8 cellular contexts compared by ENCODE assay signal in genomic region chr9:98998441-98999151, GRCh38. TPM values are rescaled to one million over a fixed set of nuclear protein-coding genes. Genes with fewer than 3 reads are reported as not detected.
DNase-seq lines count a peak whose midpoint lies in the region; ATAC-seq and TF ChIP-seq lines count a peak whose summit lies in the region.

No MANE protein-coding gene starts in this region.

- peaks cover 6 to 38% of the 10 kb centered on the region in 2 donors for H3K4me1 ChIP-seq in adrenal gland (replicated peaks in 1 of 2)

- ATAC-seq in HG03103 (IDR thresholded peaks at IDR 0.05; ENCODE audit: low read depth, unreplicated experiment) = peak; percentile 48
- ATAC-seq in left ventricle myocardium superior = peak; percentile 86
- no peak for ATAC-seq in GM19324 (IDR thresholded peaks at IDR 0.05; ENCODE audit: low FRiP score, unreplicated experiment)

- in situ Hi-C loops in SK-MEL-5 (cut with HindIII; ENCODE audit: low pct_unique_long_range_greater_than_20kb, low sequenced_read_pairs) = no loop called here

- H3K27ac ChIP-seq in adrenal gland = peak overlapping the region in 4 of 5 donors; percentile 29 to 67 (median 44)

- TF ChIP-seq POLR2A in adrenal gland (IDR thresholded peaks at IDR 0.05) = no peak

- peak; percentile 86 to 94 (median 92) for TF ChIP-seq CTCF in adrenal gland (IDR thresholded peaks at IDR 0.05)

- peak; percentile 54 for DNase-seq in NCI-H1092 treated with DMSO at 0.1 percent for 48 hours (lab: John Stamatoyannopoulos, UW)
- no peak for DNase-seq in NCI-H1092 (lab: John Stamatoyannopoulos, UW)
- peak; percentile 84 for DNase-seq in SK-MEL-5 (ENCODE audit: low read depth, low spot score)
- peak; percentile 85 to 93 (median 87) for DNase-seq in adrenal gland
- DNase-seq in left ventricle myocardium superior = peak; percentile 91
- DNase-seq in putamen (ENCODE audit: low spot score) = peak; percentile 47

- intact Hi-C loops in adrenal gland (cut with DNase I) (loop anchor here in 1 of 2 donors (5.0 kb wide), 1 partner anchor 136 kb away; no protein-coding TSS in a partner anchor), left ventricle myocardium superior (cut with micrococcal nuclease) (loop anchor here (5.0 kb wide), 1 partner anchor 136 kb away; no protein-coding TSS in a partner anchor)

- no peaks in the 10 kb centered on the region for H3K27me3 ChIP-seq in adrenal gland

- peaks cover 0 to 27% of the 10 kb centered on the region in 2 donors for H3K36me3 ChIP-seq in adrenal gland (replicated peaks in 1 of 2)

- 12 to 31% (median 17%) methylated on average over 11 to 19 of the region's 19 CpGs for WGBS in adrenal gland, 4 donors

- H3K9me3 ChIP-seq in adrenal gland (replicated peaks in 1 of 3) = no peaks in the 10 kb centered on the region

- no peak overlapping the region for H3K4me3 ChIP-seq in adrenal gland

RNA-seq across cellular contexts. Expression of gene COL15A1, which starts 54.9 kb away (rescaled TPM):
- total RNA-seq in SK-MEL-5 (2014; rRNA removed; shearing (Covaris generic)) = 0.77 and 0.88 TPM in 2 replicates
- 0.43 and 0.61 TPM in 2 replicates for polyA plus RNA-seq in SK-MEL-5 (2015; cell fraction: cytosol; rRNA removed)
- polyA plus RNA-seq in SK-MEL-5 (2015; cell fraction: nucleus; rRNA removed) = 0.46 TPM in 1 of 2 replicates, not detected in the other
- total RNA-seq in adrenal gland (100 to 1,000 TPM in 4 of 8 donors, 10 to 100 TPM in 4; 66.2 to 320 (median 101) TPM), left ventricle myocardium superior (47.2 TPM)
- 100 to 1,000 TPM in 1 of 3 donors, 10 to 100 TPM in 2; 34.8 to 111 (median 61.2) TPM for polyA plus RNA-seq in adrenal gland

Comparison
In these comparisons a context has a peak if more than half of its experiments do, and no peak if none do; other contexts are left out.
1. RNA of gene COL15A1, which starts 54.9 kb away (total RNA-seq): 66.2 to 320 TPM in adrenal gland and 47.2 TPM in left ventricle myocardium superior (single experiment); 0.77 to 0.88 TPM in SK-MEL-5; every median in the first group is over 10 times any median in the second.